Comparison of ENCODE assay signal across 8 cellular contexts in the genomic region with DNA sequence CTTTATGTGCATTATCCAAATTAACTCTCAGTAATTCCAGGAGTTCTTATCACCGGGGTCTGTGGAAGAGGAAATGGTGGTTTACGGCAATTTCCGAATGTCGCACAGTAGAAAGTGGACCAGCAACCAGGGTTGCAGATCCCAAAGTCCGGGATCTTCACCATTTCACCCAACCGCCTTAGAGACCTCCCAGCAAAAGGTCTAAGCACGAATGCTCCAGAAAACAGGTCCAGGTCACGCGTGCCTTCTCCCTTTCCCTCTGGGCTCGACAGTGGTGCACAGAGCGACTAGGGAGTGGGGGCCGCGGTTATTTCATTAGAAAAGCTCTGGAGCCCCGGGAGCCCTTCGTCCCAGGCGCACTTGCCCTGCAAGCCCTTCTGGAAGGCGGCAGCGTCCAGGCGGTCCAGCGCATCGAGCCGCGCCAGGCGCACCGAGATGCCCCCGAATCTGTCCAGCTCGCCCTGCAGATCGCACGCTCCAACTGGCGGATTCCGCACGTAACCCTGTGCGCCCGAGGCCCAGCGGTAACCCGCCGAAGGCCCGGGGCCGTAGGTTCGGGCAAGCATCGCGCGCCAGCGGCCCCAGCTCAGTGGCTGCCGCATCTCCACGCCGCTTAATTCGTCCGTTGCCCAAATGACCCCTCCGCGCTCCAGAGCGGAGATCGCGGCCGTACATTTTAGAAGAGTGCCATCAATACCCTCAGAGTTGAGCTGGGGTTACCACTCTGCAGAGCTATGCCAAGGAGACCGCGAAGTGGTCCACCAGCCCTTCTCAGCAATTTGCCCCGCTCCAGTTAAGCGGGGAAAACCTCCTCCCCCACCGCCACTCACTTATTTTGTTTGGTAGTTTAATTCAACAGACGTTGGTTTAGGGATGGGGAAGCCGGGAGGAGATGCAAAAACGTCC. TPM values are rescaled to one million over a fixed set of nuclear protein-coding genes. Genes with fewer than 3 reads are reported as not detected.
DNase-seq lines count a peak whose midpoint lies in the region; ATAC-seq and TF ChIP-seq lines count a peak whose summit lies in the region.

A gene with protein sequence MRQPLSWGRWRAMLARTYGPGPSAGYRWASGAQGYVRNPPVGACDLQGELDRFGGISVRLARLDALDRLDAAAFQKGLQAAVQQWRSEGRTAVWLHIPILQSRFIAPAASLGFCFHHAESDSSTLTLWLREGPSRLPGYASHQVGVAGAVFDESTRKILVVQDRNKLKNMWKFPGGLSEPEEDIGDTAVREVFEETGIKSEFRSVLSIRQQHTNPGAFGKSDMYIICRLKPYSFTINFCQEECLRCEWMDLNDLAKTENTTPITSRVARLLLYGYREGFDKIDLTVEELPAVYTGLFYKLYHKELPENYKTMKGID (minus strand): TSS at position 627 of the 906 bp plus-strand sequence. CDS start 25 bp downstream, at position 602.

- DNase-seq in AG09309 (ENCODE audit: low read depth): no peak
- peak; percentile 57 for DNase-seq in NCI-H2227 treated with DMSO at 0.1 percent for 48 hours (lab: John Stamatoyannopoulos, UW)
- DNase-seq in activated CD4-positive, alpha-beta T cell treated with anti-CD3 and anti-CD28 coated beads for 4 hours: peak; percentile 8 to 9
- peak; percentile 30 for DNase-seq in dedifferentiated amniotic fluid mesenchymal stem cell (ENCODE audit: extremely low spot score)
- DNase-seq in left lung: peak; percentile 71 to 87
- DNase-seq in stimulated activated CD4-positive, alpha-beta T cell treated with anti-CD3 and anti-CD28 coated beads, Interleukin-4, amount 100 ng/mL, for 4 hours: peak; percentile 4 to 22

- H3K27me3 ChIP-seq in left lung: no peaks in the 10 kb centered on the region

- intact Hi-C loops in left lung (cut with DNase I): loop anchor here in 1 of 2 donors (10.0 kb wide), 1 partner anchor 317 kb away; no protein-coding TSS in a partner anchor

- no peaks in the 10 kb centered on the region for H3K9me3 ChIP-seq in left lung

- H3K36me3 ChIP-seq in left lung: no peaks in the 10 kb centered on the region

- H3K4me1 ChIP-seq in left lung: peaks cover 0 to 21% of the 10 kb centered on the region in 2 donors

- peak; percentile 58 for ATAC-seq in GM18858 (IDR thresholded peaks at IDR 0.05; ENCODE audit: unreplicated experiment)
- peak; percentile 60 for ATAC-seq in HG03039 (IDR thresholded peaks at IDR 0.05; ENCODE audit: unreplicated experiment)
- peak; percentile 93 for ATAC-seq in left lung

- peak within 1 kb of the TSS; percentile 80 to 82 for H3K27ac ChIP-seq in left lung

- TF ChIP-seq CTCF in AG09309 (IDR thresholded peaks at IDR 0.05; ENCODE audit: control insufficient read depth, insufficient read depth, low read depth, low read length, missing control alignments) (no peak), left lung (IDR thresholded peaks at IDR 0.05) (no peak)

- H3K4me3 ChIP-seq in AG09309 (ENCODE audit: control insufficient read depth, low read depth, low read length): peak within 1 kb of the TSS; percentile 77
- H3K4me3 ChIP-seq in left lung: peak within 1 kb of the TSS; percentile 71 to 92

RNA-seq across cellular contexts. Expression of the gene that starts here (rescaled TPM):
- 1 to 10 TPM; 5.1 to 5.5 TPM for total RNA-seq in left lung
